ENCODE assay signal across 28 cellular contexts in genomic region chr12:102913453-102914226, GRCh38. TPM values are rescaled to one million over a fixed set of nuclear protein-coding genes. Genes with fewer than 3 reads are reported as not detected.
"Had no signal": no experiment of that assay in that cellular context is flagged by ENCODE, and none has a peak within 500 bp of the region (broad histone marks: within the 10 kb centered on the region; RNA-seq: fewer than 3 reads in every experiment).

No MANE protein-coding gene starts in this region.

- DNase-seq: kidney glomerular epithelial cell; left cardiac atrium; left ventricle myocardium superior; lower lobe of right lung; mammary epithelial cell; mesenchymal stem cell; naive B cell; natural killer cell; ovary; retina; right cardiac atrium; sigmoid colon; small intestine; spleen; stimulated activated CD4-positive, alpha-beta T cell treated with anti-CD3 and anti-CD28 coated beads, Interleukin-4, amount 100 ng/mL, for 4 hours; stimulated activated CD8-positive, alpha-beta memory T cell treated with anti-CD3 and anti-CD28 coated beads, Interleukin-4, amount 100 ng/mL, for 48 hours; stimulated activated naive CD4-positive, alpha-beta T cell treated with Interleukin-2 at 50 U/mL for 16 hours; stimulated activated naive CD8-positive, alpha-beta T cell treated with anti-CD3 and anti-CD28 coated beads, Interleukin-15, amount 100 ng/mL, for 72 hours; substantia nigra; uterus had no signal

- H3K4me3 ChIP-seq: hepatocyte, lower lobe of right lung, ovary, sigmoid colon, spleen, tibial nerve, uterus had no signal

- H3K36me3 ChIP-seq: lower lobe of right lung, ovary, sigmoid colon, spleen, tibial nerve, uterus had no signal

- H3K9me3 ChIP-seq: lower lobe of right lung, ovary, sigmoid colon, spleen, tibial nerve, uterus had no signal

- H3K4me1 ChIP-seq: uterus had no signal

- ATAC-seq: left lobe of liver; left ventricle myocardium superior; lower lobe of right lung; natural killer cell; right cardiac atrium; stimulated activated memory B cell treated with anti-CD40 and anti-IgM and Interleukin-4, amounts not matched to agents 10 μg/mL and 1 μg/mL and 100 μg/mL, for 72 hours; stimulated activated naive CD8-positive, alpha-beta T cell treated with anti-CD3 and anti-CD28 coated beads, Interleukin-15, amount 100 ng/mL, for 72 hours had no signal

- H3K27me3 ChIP-seq: hepatocyte, ovary, uterus had no signal

- H3K27ac ChIP-seq: hepatocyte, lower lobe of right lung, ovary, sigmoid colon, spleen, uterus had no signal

RNA-seq across cellular contexts. Expression of gene PAH, which starts 3.4 kb away (rescaled TPM):
- total RNA-seq: left ventricle myocardium superior, lower lobe of right lung, natural killer cell, pulmonary artery endothelial cell, spleen had no signal
- polyA plus RNA-seq: keratinocyte, mammary epithelial cell, neural cell, ovary, right cardiac atrium, small intestine had no signal

RNA-seq across cellular contexts. Expression of gene ASCL1, which starts 43.8 kb away (rescaled TPM):
- total RNA-seq: left cardiac atrium, left lobe of liver, left ventricle myocardium superior, mammary epithelial cell, natural killer cell, pulmonary artery endothelial cell, right cardiac atrium, spleen, ureter had no signal
- polyA plus RNA-seq: hepatocyte, keratinocyte, mammary epithelial cell, right cardiac atrium had no signal
